Comparison of ENCODE assay signal across 10 cellular contexts in the genomic region with DNA sequence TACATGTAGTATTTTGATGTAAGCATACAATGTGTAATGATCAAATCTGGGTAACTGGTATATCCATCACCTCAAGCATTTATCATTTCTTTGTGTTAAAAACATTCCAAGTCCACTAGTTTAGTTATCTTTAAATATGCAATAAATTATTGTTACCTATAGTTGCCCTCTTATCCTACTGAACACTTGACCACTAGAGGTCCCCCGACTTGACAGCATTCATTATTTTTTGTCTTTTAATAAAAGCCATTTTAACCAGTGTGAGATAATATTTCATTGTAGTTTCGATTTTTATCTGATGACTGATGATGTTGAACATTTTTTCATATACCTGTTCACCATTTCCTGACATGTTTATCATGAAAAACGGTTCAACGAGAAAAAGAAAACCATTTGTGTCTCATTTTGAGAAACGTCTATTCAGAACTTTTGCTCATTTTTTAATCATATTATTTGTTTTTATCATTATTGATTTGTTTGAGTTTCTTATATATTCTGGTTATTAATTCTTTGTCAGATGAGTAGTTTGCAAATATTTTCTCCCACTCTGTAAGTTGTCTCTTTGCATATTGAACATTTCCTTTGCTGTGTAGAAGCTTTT.
DNase-seq lines count a peak whose midpoint lies in the region; ATAC-seq, FAIRE-seq and TF ChIP-seq lines count a peak whose summit lies in the region.
"Had no signal": no experiment of that assay in that cellular context is flagged by ENCODE, and none has a peak within 500 bp of the region (broad histone marks: within the 10 kb centered on the region; RNA-seq: fewer than 3 reads in every experiment).

No MANE protein-coding gene starts in this region.

- no peak overlapping the region for H3K4me3 Mint-ChIP-seq in CD8-positive, alpha-beta T cell

- no peak overlapping the region for H3K27ac ChIP-seq in CD8-positive, alpha-beta T cell (ENCODE audit: low read depth, low read length)
- H3K27ac ChIP-seq: coronary artery had no signal

- H3K4me1 ChIP-seq in CD8-positive, alpha-beta T cell (ENCODE audit: insufficient read depth, low read length), result no peaks in the 10 kb centered on the region

- POLR2A ChIA-PET in CD8-positive, alpha-beta T cell (lab: Charles Lee), result no interaction called here

- H3K9me3 Mint-ChIP-seq in CD8-positive, alpha-beta T cell, result peaks cover 2% of the 10 kb centered on the region

- H3K27me3 ChIP-seq in CD8-positive, alpha-beta T cell (ENCODE audit: insufficient read depth, low read length), result no peaks in the 10 kb centered on the region

- peak; percentile 15 for FAIRE-seq in RCC 7860 (lab: Jason Lieb, UNC)

- no peaks in the 10 kb centered on the region for H3K36me3 ChIP-seq in CD8-positive, alpha-beta T cell (ENCODE audit: insufficient read depth, low read length)

- CTCF ChIA-PET in CD8-positive, alpha-beta T cell (lab: Charles Lee), result interaction anchor here (0.6 kb wide), 1 partner anchor 767 kb away, joined by 3 read pairs; no protein-coding TSS in a partner anchor

- intact Hi-C loops in CD8-positive, alpha-beta T cell (cut with DNase I, micrococcal nuclease), result no loop called here

- no peaks in the 10 kb centered on the region for H3K9me3 ChIP-seq in CD8-positive, alpha-beta T cell (ENCODE audit: low read length)

- H3K4me1 Mint-ChIP-seq in CD8-positive, alpha-beta T cell (ENCODE audit: low read depth), result no peaks in the 10 kb centered on the region

- H3K27me3 Mint-ChIP-seq in CD8-positive, alpha-beta T cell (ENCODE audit: low read depth), result peaks cover 4% of the 10 kb centered on the region

- H3K4me3 ChIP-seq in fibroblast of pulmonary artery (replicated peaks; ENCODE audit: low read depth, low read length), result no peak overlapping the region
- no peak overlapping the region for H3K4me3 ChIP-seq in CD8-positive, alpha-beta T cell (ENCODE audit: low read depth, low read length)
- H3K4me3 ChIP-seq: coronary artery had no signal

- in situ Hi-C loops in ACHN (cut with HindIII; ENCODE audit: low pct_ligation_motif_present, low pct_unique_long_range_greater_than_20kb, low sequenced_read_pairs), result no loop called here

- peak; percentile 27 for DNase-seq in ACHN
- no peak for DNase-seq in RCC 7860 (ENCODE audit: low spot score)
- peak; percentile 34 for DNase-seq in fibroblast of pulmonary artery (ENCODE audit: low read depth)
- no peak for DNase-seq in NCI-H226
- no peak for DNase-seq in CD8-positive, alpha-beta T cell
- no peak for DNase-seq in effector CD8-positive, alpha-beta T cell (lab: John Stamatoyannopoulos, UW)
- DNase-seq: left cardiac atrium had no signal

- peak; percentile 44 for TF ChIP-seq CTCF in fibroblast of pulmonary artery (IDR thresholded peaks at IDR 0.05; ENCODE audit: low read length, missing control alignments)
- TF ChIP-seq CTCF in CD8-positive, alpha-beta T cell (IDR thresholded peaks at IDR 0.05), result no peak

- peak; percentile 51 for ATAC-seq in GM18867 (IDR thresholded peaks at IDR 0.05; ENCODE audit: unreplicated experiment)
- ATAC-seq in CD8-positive, alpha-beta T cell, result no peak
- ATAC-seq in GM21529 (IDR thresholded peaks at IDR 0.05; ENCODE audit: unreplicated experiment), result no peak
- ATAC-seq: left cardiac atrium had no signal

- H3K27ac Mint-ChIP-seq in CD8-positive, alpha-beta T cell, result no peak overlapping the region

- no peaks in the 10 kb centered on the region for H3K36me3 Mint-ChIP-seq in CD8-positive, alpha-beta T cell

Comparison
In these comparisons a context has a peak if more than half of its experiments do, and no peak if none do; other contexts are left out.
1. DNase-seq: peak in ACHN (single experiment) and fibroblast of pulmonary artery (single experiment); none in RCC 7860 (single experiment), NCI-H226 (single experiment), CD8-positive, alpha-beta T cell (0 of 7) and effector CD8-positive, alpha-beta T cell (single experiment).